ENCODE assay signal across 8 cellular contexts in the genomic region with DNA sequence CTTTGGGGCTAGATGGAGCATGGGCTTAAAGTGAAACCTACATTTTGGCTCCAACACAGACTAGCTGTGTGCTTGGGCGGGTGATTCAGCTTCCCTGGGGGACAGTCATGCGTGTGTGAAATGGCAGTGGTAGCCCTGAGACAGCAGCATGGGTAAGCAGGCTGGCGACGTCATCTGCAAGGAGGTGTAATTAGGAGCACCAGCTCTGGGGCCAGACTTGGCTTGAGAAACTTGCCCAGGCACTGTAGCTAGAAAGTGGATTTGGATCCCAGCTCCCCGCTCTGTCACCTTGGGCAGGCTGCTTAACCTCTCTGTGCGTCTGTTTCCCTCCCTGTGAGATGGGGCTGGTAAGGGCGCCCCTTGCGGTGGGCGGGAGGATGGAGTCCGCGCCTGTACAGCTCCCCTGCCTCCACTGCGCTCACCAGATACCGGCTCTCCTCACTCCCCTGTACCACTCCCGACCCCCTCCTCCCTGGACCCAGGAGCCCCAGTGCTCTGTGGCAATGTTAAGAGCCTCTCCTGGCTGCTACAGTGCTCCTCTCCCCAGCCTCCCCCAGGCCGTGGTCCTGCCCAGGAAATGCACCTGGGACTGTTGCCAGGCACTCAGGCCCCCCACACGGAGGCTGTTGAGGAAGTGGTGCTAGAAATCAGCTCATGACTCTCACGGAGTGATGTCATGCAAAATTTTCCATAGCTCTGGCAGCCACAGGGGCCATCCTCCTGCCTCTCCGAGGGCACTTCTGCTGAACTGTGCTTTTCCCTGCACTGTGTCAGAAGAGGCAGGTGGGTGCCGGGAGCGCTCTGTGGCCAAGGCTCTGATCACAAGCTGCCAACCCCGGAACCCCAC. TPM values are rescaled to one million over a fixed set of nuclear protein-coding genes. Genes with fewer than 3 reads are reported as not detected.
DNase-seq lines count a peak whose midpoint lies in the region; ATAC-seq and TF ChIP-seq lines count a peak whose summit lies in the region.

No MANE protein-coding gene starts in this region.

- TF ChIP-seq CTCF in WI38 (IDR thresholded peaks at IDR 0.05; ENCODE audit: low read depth, low read length): peak; percentile 47
- peak; percentile 14 to 21 (median 14) for TF ChIP-seq CTCF in breast epithelium (IDR thresholded peaks at IDR 0.05)

- no peaks in the 10 kb centered on the region for H3K9me3 ChIP-seq in breast epithelium

- H3K27me3 ChIP-seq in breast epithelium: no peaks in the 10 kb centered on the region

- H3K36me3 ChIP-seq in breast epithelium: no peaks in the 10 kb centered on the region

- peak overlapping the region; percentile 75 to 91 for H3K27ac ChIP-seq in breast epithelium

- peaks cover 10 to 12% of the 10 kb centered on the region in 2 donors for H3K4me1 ChIP-seq in breast epithelium

- peak; percentile 41 for TF ChIP-seq POLR2A in GM18505 (IDR thresholded peaks at IDR 0.05; ENCODE audit: borderline replicate concordance, extremely low read depth, insufficient read depth, insufficient read length)
- TF ChIP-seq POLR2A in breast epithelium (IDR thresholded peaks at IDR 0.05): no peak

- H3K4me3 ChIP-seq in WI38 (ENCODE audit: low read depth, low read length) (peak overlapping the region; percentile 20), breast epithelium (peak overlapping the region; percentile 11 to 55 (median 13))

- DNase-seq in NCI-H2081 treated with DMSO at 0.1 percent for 48 hours (lab: John Stamatoyannopoulos, UW) (peak; percentile 47), breast epithelium (ENCODE audit: low spot score in 2 of 2) (peak in 1 of 2 donors; percentile 74), left kidney (ENCODE audit: low read depth, low spot score) (peak; percentile 71), OCI-M2 (lab: John Stamatoyannopoulos, UW; ENCODE audit: unreplicated experiment) (no peak)
- DNase-seq in stimulated activated CD4-positive, alpha-beta T cell treated with anti-CD3 and anti-CD28 coated beads, Interleukin-4, amount 100 ng/mL, for 48 hours (ENCODE audit: low read depth in 2 of 2): peak; percentile 70 to 77

- intact Hi-C loops in breast epithelium (cut with DNase I; ENCODE audit: low total_unique reads): no loop called here

- peak; percentile 71 for ATAC-seq in GM18505 (IDR thresholded peaks at IDR 0.05; ENCODE audit: unreplicated experiment)
- ATAC-seq in HG02852 (IDR thresholded peaks at IDR 0.05; ENCODE audit: unreplicated experiment): peak; percentile 86

RNA-seq across cellular contexts. Expression of a gene that starts 44.6 kb away (rescaled TPM):
- 10 to 100 TPM in 2 of 3 donors, 1 to 10 TPM in 1; 3.0 to 20.2 (median 15.7) TPM for total RNA-seq in breast epithelium
